ENCODE assay signal across 14 cellular contexts in the genomic region with DNA sequence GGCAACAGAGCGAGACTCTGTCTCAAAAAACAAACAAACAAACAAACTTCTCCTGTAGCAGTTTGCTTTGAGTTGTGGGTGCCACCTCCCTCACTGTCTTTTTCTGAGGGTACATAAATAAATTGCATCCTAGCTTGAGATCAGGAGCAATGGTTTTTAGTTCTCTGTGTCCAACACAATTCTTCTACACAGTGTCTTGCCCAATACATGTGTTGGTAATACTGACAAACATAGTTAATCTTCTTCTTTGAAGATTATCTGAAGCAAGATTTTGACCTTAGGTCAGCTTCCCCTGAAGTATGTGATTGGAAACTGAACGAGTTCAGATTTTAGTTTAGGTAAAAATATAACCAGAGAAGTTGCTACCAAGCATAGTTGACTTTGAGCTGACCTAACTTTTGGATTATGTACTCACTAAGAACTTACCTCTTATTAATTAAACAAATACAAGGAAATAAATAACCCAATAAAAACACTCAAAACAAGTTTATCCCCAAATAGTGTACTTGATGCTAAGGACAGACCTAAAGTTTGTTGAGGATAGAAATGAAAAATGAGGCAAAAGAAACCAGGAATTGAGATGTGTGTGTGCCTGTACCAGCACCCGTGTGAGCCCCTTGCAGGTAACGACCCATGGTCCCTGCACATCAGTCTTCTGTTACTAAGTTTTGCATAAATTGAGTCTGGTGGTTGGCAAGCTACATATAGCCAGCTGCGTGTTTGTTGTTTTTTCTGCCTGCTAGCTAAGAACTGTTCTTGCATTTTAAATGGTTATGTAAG. TPM values are rescaled to one million over a fixed set of nuclear protein-coding genes. Genes with fewer than 3 reads are reported as not detected.
DNase-seq lines count a peak whose midpoint lies in the region; ATAC-seq, FAIRE-seq and TF ChIP-seq lines count a peak whose summit lies in the region.
"Had no signal": no experiment of that assay in that cellular context is flagged by ENCODE, and none has a peak within 500 bp of the region (broad histone marks: within the 10 kb centered on the region; RNA-seq: fewer than 3 reads in every experiment).

No MANE protein-coding gene starts in this region.

- H3K9me1 ChIP-seq in K562 (ENCODE audit: control insufficient read depth, insufficient read depth, low read length), result no peaks in the 10 kb centered on the region

- no peaks in the 10 kb centered on the region for H3K27me3 ChIP-seq in K562 (ENCODE audit: control insufficient read depth in 2 of 2, insufficient read depth in 2 of 2, low read length in 2 of 2)
- no peaks in the 10 kb centered on the region for H3K27me3 ChIP-seq in GM23248 (replicated peaks; ENCODE audit: insufficient read depth)
- H3K27me3 ChIP-seq: pancreas had no signal

- TF ChIP-seq POLR2A in GM18505 (IDR thresholded peaks at IDR 0.05; ENCODE audit: borderline replicate concordance, extremely low read depth, insufficient read depth, insufficient read length), result no peak
- TF ChIP-seq POLR2A in K562 (conservative IDR thresholded peaks at IDR 0.05), result no peak
- no peak for TF ChIP-seq POLR2A in H54 (IDR thresholded peaks at IDR 0.05; ENCODE audit: low read depth, low read length)

- H3K27ac ChIP-seq in K562 (ENCODE audit: extremely low read depth, low read depth, low read length) (no peak overlapping the region), GM23248 (no peak overlapping the region)

- no peaks in the 10 kb centered on the region for H3K9me2 ChIP-seq in GM23248 (ENCODE audit: insufficient read depth)

- H4K20me1 ChIP-seq in K562 (replicated peaks; ENCODE audit: control insufficient read depth, insufficient read depth, low read length) (no peaks in the 10 kb centered on the region), GM23248 (ENCODE audit: insufficient read depth) (no peaks in the 10 kb centered on the region)

- no peak for TF ChIP-seq EP300 in K562 (IDR thresholded peaks at IDR 0.05; ENCODE audit: low read length)

- H3K4me3 ChIP-seq in K562 (no peak overlapping the region), GM23248 (no peak overlapping the region)
- H3K4me3 ChIP-seq: pancreas had no signal

- H3K4me2 ChIP-seq in K562 (ENCODE audit: insufficient read depth, low read length) (no peak overlapping the region), GM23248 (ENCODE audit: unreplicated experiment) (no peak overlapping the region)

- peaks cover 11% of the 10 kb centered on the region; the same call in 1 of the 2 replicates for H3F3A ChIP-seq in GM23248 (ENCODE audit: insufficient read depth)

- no peak overlapping the region for H2AFZ ChIP-seq in K562 (ENCODE audit: low read depth, low read length)
- no peak overlapping the region for H2AFZ ChIP-seq in GM23248

- intact Hi-C loops in K562 (cut with micrococcal nuclease), result loop anchor here (5.0 kb wide), 1 partner anchor 608 kb away; no protein-coding TSS in a partner anchor

- no TSS peak for BruUV-seq in K562 (replicated peaks; lab: Mats Ljungman, UMichigan)

- no peak for TF ChIP-seq CTCF in K562 (IDR thresholded peaks at IDR 0.05 in 2 of 3, conservative IDR thresholded peaks at IDR 0.05 in 1 of 3; ENCODE audit: insufficient read depth in 2 of 3, low read depth in 1 of 3, low read length in 3 of 3)

- no peak for TF ChIP-seq RAD21 in K562 (CRISPR knock-in tag; conservative IDR thresholded peaks at IDR 0.05 in 1 of 2, IDR thresholded peaks at IDR 0.05 in 1 of 2)

- in situ Hi-C loops in K562 (cut with MboI) (no loop called here), GM23248 (cut with MboI) (loop anchor here (5.0 kb wide), 1 partner anchor 133 kb away; no protein-coding TSS in a partner anchor)

- H3K9ac ChIP-seq in K562 (ENCODE audit: insufficient read depth in 1 of 2, low read depth in 2 of 2, low read length in 2 of 2), result no peak overlapping the region
- no peak overlapping the region for H3K9ac ChIP-seq in GM23248

- POLR2A ChIA-PET in K562 (lab: Yijun Ruan, JAX), result no interaction called here

- no peak for DNase-seq in K562 (ENCODE audit: extremely low read depth in 1 of 4, low spot score in 3 of 4)
- DNase-seq in amygdala (lab: John Stamatoyannopoulos, UW), result no peak
- DNase-seq in ureter (ENCODE audit: low spot score), result no peak
- no peak for DNase-seq in H54 (ENCODE audit: insufficient read length, low spot score)
- DNase-seq in GM23248, result no peak
- DNase-seq: activated CD4-positive, alpha-beta T cell treated with anti-CD3 and anti-CD28 coated beads, Interleukin-2, amount 10 ng/mL, durations not matched to agents 24 days and 14 days; immature natural killer cell; MM.1S; pancreas; RPMI8226 had no signal

- CTCF ChIA-PET in K562 (lab: Yijun Ruan, JAX; ENCODE audit: low intra/inter-chr PET ratio), result no interaction called here

- peaks cover 8 to 45% of the 10 kb centered on the region in 2 experiments for H3K4me1 ChIP-seq in K562 (replicated peaks in 1 of 2; ENCODE audit: control insufficient read depth in 2 of 2, insufficient read depth in 2 of 2, low read length in 2 of 2)
- peaks cover 18% of the 10 kb centered on the region for H3K4me1 ChIP-seq in GM23248 (ENCODE audit: insufficient read depth)

- peak; percentile 73 for ATAC-seq in GM18505 (IDR thresholded peaks at IDR 0.05; ENCODE audit: unreplicated experiment)
- peak; percentile 82 for ATAC-seq in GM21447 (IDR thresholded peaks at IDR 0.05; ENCODE audit: unreplicated experiment)
- ATAC-seq in HG03159 (IDR thresholded peaks at IDR 0.05; ENCODE audit: unreplicated experiment), result peak; percentile 86
- ATAC-seq in K562, result no peak
- ATAC-seq: pancreas had no signal

- WGBS in K562 (ENCODE audit: insufficient coverage, low coverage, missing lambda C conversion rate), result 42% methylated on average over 4 of the region's 5 CpGs
- WGBS in GM23248 (ENCODE audit: low coverage in 1 of 2, low lambda C conversion rate in 2 of 2, missing lambda C conversion rate in 2 of 2), 2 experiments, result 96 to 97% methylated on average over 5 of the region's 5 CpGs

- no peaks in the 10 kb centered on the region for H3K9me3 ChIP-seq in K562 (replicated peaks; ENCODE audit: control insufficient read depth, insufficient read depth, low read depth, low read length)
- no peaks in the 10 kb centered on the region for H3K9me3 ChIP-seq in GM23248 (ENCODE audit: low read depth)
- H3K9me3 ChIP-seq: pancreas had no signal

- H3K36me3 ChIP-seq in K562 (ENCODE audit: control insufficient read depth, insufficient read depth, low read length) (no peaks in the 10 kb centered on the region; the same call in 2 of the 3 replicates), GM23248 (ENCODE audit: low read depth) (no peaks in the 10 kb centered on the region)
- H3K36me3 ChIP-seq: pancreas had no signal

- no peak for FAIRE-seq in K562 (lab: Jason Lieb, UNC)
- FAIRE-seq in H54 (lab: Jason Lieb, UNC), result no peak
- FAIRE-seq: endothelial cell of umbilical vein, pancreas had no signal

- H3K79me2 ChIP-seq in K562 (ENCODE audit: control insufficient read depth, insufficient read depth, low read length) (peaks cover 52% of the 10 kb centered on the region), GM23248 (ENCODE audit: insufficient read depth) (peaks cover 74% of the 10 kb centered on the region)

TF ChIP-seq in K562, 482 proteins besides CTCF, POLR2A, EP300 and RAD21 (continues in another document):
- TF ChIP-seq CEBPG (CRISPR knock-in tag; IDR thresholded peaks at IDR 0.05) (no peak), CEBPG (tag; conservative IDR thresholded peaks at IDR 0.05 in 1 of 2, IDR thresholded peaks at IDR 0.05 in 1 of 2) (0 out of 4 replicates have a peak, but pooled peaks of 1 of the 2 experiments have one; percentile 16), CEBPB (tag; IDR thresholded peaks at IDR 0.05) (no peak), ILK (tag; IDR thresholded peaks at IDR 0.05; ENCODE audit: borderline replicate concordance, low read depth) (no peak)

RNA-seq across cellular contexts. Expression of gene TJP2, which starts 16.2 kb away (rescaled TPM):
- 65.2 and 119 TPM in 2 replicates for total RNA-seq in K562 (2011; cell fraction: chromatin; rRNA removed; ENCODE audit: low replicate concordance)
- 35.0 and 35.9 TPM in 2 replicates for total RNA-seq in K562 (2011; cell fraction: nucleolus; rRNA removed)
- total RNA-seq in K562 (2011; cell fraction: nucleoplasm; rRNA removed), result 57.6 and 73.1 TPM in 2 replicates
- total RNA-seq in K562 (2014; rRNA removed) (14.9 and 18.5 TPM in 2 replicates), K562 (2014; rRNA removed; fragmentation: Illumina TruSeq; extraction: Trizol) (16.8 and 17.4 TPM in 2 replicates), K562 (2015; rRNA removed; fragmentation: Illumina TruSeq; extraction: Trizol) (13.3 and 14.0 TPM in 2 replicates), K562 (2021) (17.7 and 19.4 TPM in 2 replicates), ureter (197 TPM)
- polyA plus RNA-seq in K562 (2011; rRNA removed) (24.1 TPM in 2 replicates), K562 (2014; fragmentation: Illumina TruSeq; extraction: Trizol) (13.1 and 17.2 TPM in 2 replicates), K562 (2014; fragmentation: Nextera tagmentation; extraction: Ambion mirVana) (1 to 10 TPM; 4.0 to 4.5 TPM), K562 (2014; rRNA removed) (12.8 and 13.4 TPM in 2 replicates), GM23248 (2016; fragmentation: Nextera tagmentation; extraction: Ambion mirVana) (5.5 TPM in 2 replicates)
- 8.9 and 13.3 TPM in 2 replicates for polyA plus RNA-seq in K562 (2011; cell fraction: cytosol; rRNA removed)
- polyA plus RNA-seq in K562 (2011; cell fraction: nucleus; rRNA removed), result 34.6 and 49.8 TPM in 2 replicates
- 15.6 and 17.7 TPM in 2 replicates for polyA plus RNA-seq in K562 (2012)
- polyA minus RNA-seq in K562 (2011; rRNA and poly(A)+ RNA removed), result 20.1 and 27.5 TPM in 2 replicates
- 14.5 and 14.7 TPM in 2 replicates for polyA minus RNA-seq in K562 (2011; cell fraction: cytosol; rRNA and poly(A)+ RNA removed)
- 13.7 and 25.8 TPM in 2 replicates for polyA minus RNA-seq in K562 (2011; cell fraction: nucleus; rRNA and poly(A)+ RNA removed)
- 8.6 and 22.0 TPM in 2 replicates for total RNA-seq in GM23248 (2014; rRNA removed; shearing (Covaris generic))
